1 cellular context compared by ENCODE assay signal in the genomic region with DNA sequence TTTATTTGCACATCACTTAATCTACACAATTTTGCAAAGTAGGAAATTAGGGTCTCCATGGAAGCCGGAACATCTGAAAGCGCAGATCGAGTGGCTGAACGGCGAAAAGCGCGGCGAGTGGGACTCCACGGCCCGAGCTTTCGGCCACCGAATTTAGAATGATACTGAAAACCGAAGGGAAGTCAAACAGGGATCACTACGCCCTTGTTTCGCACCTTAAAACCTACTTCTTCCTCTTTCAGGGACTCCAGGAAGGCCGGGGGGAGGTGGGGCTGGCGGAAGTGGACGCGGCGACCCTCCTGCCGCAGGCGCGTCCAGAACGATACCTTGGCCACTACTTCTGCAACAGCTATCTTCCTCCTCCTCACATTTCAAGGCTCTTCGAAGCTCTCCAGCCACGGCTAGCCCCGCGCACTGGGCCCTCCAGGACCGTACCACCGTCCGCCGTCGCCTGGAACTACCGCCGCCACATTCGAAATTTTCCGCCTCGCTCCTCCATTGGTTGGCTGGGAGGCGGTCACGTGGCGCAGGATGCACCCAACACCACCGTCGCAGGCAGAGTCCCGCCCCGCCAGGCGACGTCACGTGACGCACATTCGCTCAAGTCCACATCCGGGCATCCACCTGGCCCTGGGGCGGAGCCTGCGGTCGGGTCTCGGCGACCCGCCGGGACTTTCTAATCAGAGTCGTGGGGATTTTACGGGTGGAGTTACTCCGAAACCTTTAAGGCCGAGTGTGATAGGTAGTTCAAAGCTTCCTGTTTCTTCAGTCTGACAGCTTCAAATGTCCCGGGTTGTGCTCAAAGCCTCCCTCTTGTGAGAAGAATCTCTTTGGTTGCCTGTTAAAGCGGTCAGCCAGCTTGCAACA.
A peak's percentile ranks its signal among the peaks of the same experiment; 100 is the strongest.
TF ChIP-seq lines count a peak whose summit lies in the region.

A gene (minus strand): TSS at position 474 of the 867 bp plus-strand sequence. CDS start 2,179 bp downstream, outside the sequence.

TF ChIP-seq in HEK293, 187 proteins besides CTCF, POLR2A, EP300 and RAD21 (continued from another document and continues in another):
- TF ChIP-seq, protein P1, sequence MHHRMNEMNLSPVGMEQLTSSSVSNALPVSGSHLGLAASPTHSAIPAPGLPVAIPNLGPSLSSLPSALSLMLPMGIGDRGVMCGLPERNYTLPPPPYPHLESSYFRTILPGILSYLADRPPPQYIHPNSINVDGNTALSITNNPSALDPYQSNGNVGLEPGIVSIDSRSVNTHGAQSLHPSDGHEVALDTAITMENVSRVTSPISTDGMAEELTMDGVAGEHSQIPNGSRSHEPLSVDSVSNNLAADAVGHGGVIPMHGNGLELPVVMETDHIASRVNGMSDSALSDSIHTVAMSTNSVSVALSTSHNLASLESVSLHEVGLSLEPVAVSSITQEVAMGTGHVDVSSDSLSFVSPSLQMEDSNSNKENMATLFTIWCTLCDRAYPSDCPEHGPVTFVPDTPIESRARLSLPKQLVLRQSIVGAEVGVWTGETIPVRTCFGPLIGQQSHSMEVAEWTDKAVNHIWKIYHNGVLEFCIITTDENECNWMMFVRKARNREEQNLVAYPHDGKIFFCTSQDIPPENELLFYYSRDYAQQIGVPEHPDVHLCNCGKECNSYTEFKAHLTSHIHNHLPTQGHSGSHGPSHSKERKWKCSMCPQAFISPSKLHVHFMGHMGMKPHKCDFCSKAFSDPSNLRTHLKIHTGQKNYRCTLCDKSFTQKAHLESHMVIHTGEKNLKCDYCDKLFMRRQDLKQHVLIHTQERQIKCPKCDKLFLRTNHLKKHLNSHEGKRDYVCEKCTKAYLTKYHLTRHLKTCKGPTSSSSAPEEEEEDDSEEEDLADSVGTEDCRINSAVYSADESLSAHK (tag by site-specific recombination; IDR thresholded peaks at IDR 0.05), result no peak; the same call in 1 of the 2 replicates
- TF ChIP-seq TCF7L2 (IDR thresholded peaks at IDR 0.05; ENCODE audit: borderline replicate concordance, low read depth, low read length) (no peak), ZNF426 (tag by site-specific recombination; IDR thresholded peaks at IDR 0.05) (no peak), ZNF76 (tag by site-specific recombination; IDR thresholded peaks at IDR 0.05; ENCODE audit: borderline replicate concordance, low read depth) (peak; percentile 61; the same call in 1 of the 2 replicates), ZNF311 (tag by site-specific recombination; IDR thresholded peaks at IDR 0.05; ENCODE audit: borderline replicate concordance) (no peak), RBAK (tag by site-specific recombination; IDR thresholded peaks at IDR 0.05) (no peak), ZNF354C (tag by site-specific recombination; IDR thresholded peaks at IDR 0.05; ENCODE audit: borderline replicate concordance, low read depth) (no peak), ZNF658 (tag by site-specific recombination; IDR thresholded peaks at IDR 0.05) (no peak), ZNF175 (tag by site-specific recombination; IDR thresholded peaks at IDR 0.05) (no peak), ZNF560 (tag by site-specific recombination; IDR thresholded peaks at IDR 0.05; ENCODE audit: borderline replicate concordance) (no peak), IKZF3 (tag by site-specific recombination; IDR thresholded peaks at IDR 0.05) (no peak), ZNF626 (tag by site-specific recombination; IDR thresholded peaks at IDR 0.05) (no peak), MYNN (tag by site-specific recombination; IDR thresholded peaks at IDR 0.05; ENCODE audit: borderline replicate concordance) (no peak), ZXDB (tag by site-specific recombination; IDR thresholded peaks at IDR 0.05) (peak; percentile 76), ZFP3 (tag by site-specific recombination; IDR thresholded peaks at IDR 0.05; ENCODE audit: low read depth) (no peak), ZFP41 (tag by site-specific recombination; IDR thresholded peaks at IDR 0.05; ENCODE audit: borderline replicate concordance) (no peak), ZNF274 (IDR thresholded peaks at IDR 0.05; ENCODE audit: low read length) (no peak), ZNF274 (tag by site-specific recombination; IDR thresholded peaks at IDR 0.05; ENCODE audit: borderline replicate concordance) (no peak), ZNF623 (tag by site-specific recombination; IDR thresholded peaks at IDR 0.05) (no peak), ZNF514 (tag by site-specific recombination; IDR thresholded peaks at IDR 0.05) (no peak), ZBTB17 (tag by site-specific recombination; IDR thresholded peaks at IDR 0.05) (no peak; the same call in 1 of the 2 replicates), ZNF600 (tag by site-specific recombination; IDR thresholded peaks at IDR 0.05) (peak; percentile 23; the same call in 1 of the 2 replicates), SALL2 (tag by site-specific recombination; IDR thresholded peaks at IDR 0.05; ENCODE audit: borderline replicate concordance) (no peak), ZNF544 (tag by site-specific recombination; IDR thresholded peaks at IDR 0.05) (no peak), ZNF184 (tag by site-specific recombination; IDR thresholded peaks at IDR 0.05) (no peak), ZNF549 (tag by site-specific recombination; IDR thresholded peaks at IDR 0.05) (no peak), SP2 (tag by site-specific recombination; IDR thresholded peaks at IDR 0.05) (peak; percentile 93), MZF1 (tag by site-specific recombination; IDR thresholded peaks at IDR 0.05; ENCODE audit: borderline replicate concordance) (peak; percentile 91), ZNF239 (tag by site-specific recombination; IDR thresholded peaks at IDR 0.05) (no peak), ZNF561 (tag by site-specific recombination; IDR thresholded peaks at IDR 0.05; ENCODE audit: borderline replicate concordance) (peak; percentile 62; the same call in 1 of the 2 replicates), GFI1B (tag by site-specific recombination; IDR thresholded peaks at IDR 0.05) (no peak), HOXD13 (CRISPR knock-in tag; IDR thresholded peaks at IDR 0.05; ENCODE audit: borderline replicate concordance) (no peak), ZNF341 (tag by site-specific recombination; IDR thresholded peaks at IDR 0.05; ENCODE audit: low read depth) (peak; percentile 93)
- TF ChIP-seq, protein P2, sequence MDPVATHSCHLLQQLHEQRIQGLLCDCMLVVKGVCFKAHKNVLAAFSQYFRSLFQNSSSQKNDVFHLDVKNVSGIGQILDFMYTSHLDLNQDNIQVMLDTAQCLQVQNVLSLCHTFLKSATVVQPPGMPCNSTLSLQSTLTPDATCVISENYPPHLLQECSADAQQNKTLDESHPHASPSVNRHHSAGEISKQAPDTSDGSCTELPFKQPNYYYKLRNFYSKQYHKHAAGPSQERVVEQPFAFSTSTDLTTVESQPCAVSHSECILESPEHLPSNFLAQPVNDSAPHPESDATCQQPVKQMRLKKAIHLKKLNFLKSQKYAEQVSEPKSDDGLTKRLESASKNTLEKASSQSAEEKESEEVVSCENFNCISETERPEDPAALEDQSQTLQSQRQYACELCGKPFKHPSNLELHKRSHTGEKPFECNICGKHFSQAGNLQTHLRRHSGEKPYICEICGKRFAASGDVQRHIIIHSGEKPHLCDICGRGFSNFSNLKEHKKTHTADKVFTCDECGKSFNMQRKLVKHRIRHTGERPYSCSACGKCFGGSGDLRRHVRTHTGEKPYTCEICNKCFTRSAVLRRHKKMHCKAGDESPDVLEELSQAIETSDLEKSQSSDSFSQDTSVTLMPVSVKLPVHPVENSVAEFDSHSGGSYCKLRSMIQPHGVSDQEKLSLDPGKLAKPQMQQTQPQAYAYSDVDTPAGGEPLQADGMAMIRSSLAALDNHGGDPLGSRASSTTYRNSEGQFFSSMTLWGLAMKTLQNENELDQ (tag by site-specific recombination; IDR thresholded peaks at IDR 0.05; ENCODE audit: low read depth), result no peak
- TF ChIP-seq, protein P3, sequence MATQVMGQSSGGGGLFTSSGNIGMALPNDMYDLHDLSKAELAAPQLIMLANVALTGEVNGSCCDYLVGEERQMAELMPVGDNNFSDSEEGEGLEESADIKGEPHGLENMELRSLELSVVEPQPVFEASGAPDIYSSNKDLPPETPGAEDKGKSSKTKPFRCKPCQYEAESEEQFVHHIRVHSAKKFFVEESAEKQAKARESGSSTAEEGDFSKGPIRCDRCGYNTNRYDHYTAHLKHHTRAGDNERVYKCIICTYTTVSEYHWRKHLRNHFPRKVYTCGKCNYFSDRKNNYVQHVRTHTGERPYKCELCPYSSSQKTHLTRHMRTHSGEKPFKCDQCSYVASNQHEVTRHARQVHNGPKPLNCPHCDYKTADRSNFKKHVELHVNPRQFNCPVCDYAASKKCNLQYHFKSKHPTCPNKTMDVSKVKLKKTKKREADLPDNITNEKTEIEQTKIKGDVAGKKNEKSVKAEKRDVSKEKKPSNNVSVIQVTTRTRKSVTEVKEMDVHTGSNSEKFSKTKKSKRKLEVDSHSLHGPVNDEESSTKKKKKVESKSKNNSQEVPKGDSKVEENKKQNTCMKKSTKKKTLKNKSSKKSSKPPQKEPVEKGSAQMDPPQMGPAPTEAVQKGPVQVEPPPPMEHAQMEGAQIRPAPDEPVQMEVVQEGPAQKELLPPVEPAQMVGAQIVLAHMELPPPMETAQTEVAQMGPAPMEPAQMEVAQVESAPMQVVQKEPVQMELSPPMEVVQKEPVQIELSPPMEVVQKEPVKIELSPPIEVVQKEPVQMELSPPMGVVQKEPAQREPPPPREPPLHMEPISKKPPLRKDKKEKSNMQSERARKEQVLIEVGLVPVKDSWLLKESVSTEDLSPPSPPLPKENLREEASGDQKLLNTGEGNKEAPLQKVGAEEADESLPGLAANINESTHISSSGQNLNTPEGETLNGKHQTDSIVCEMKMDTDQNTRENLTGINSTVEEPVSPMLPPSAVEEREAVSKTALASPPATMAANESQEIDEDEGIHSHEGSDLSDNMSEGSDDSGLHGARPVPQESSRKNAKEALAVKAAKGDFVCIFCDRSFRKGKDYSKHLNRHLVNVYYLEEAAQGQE (tag by site-specific recombination; IDR thresholded peaks at IDR 0.05), result peak; percentile 37; the same call in 1 of the 2 replicates
- TF ChIP-seq, protein P4, sequence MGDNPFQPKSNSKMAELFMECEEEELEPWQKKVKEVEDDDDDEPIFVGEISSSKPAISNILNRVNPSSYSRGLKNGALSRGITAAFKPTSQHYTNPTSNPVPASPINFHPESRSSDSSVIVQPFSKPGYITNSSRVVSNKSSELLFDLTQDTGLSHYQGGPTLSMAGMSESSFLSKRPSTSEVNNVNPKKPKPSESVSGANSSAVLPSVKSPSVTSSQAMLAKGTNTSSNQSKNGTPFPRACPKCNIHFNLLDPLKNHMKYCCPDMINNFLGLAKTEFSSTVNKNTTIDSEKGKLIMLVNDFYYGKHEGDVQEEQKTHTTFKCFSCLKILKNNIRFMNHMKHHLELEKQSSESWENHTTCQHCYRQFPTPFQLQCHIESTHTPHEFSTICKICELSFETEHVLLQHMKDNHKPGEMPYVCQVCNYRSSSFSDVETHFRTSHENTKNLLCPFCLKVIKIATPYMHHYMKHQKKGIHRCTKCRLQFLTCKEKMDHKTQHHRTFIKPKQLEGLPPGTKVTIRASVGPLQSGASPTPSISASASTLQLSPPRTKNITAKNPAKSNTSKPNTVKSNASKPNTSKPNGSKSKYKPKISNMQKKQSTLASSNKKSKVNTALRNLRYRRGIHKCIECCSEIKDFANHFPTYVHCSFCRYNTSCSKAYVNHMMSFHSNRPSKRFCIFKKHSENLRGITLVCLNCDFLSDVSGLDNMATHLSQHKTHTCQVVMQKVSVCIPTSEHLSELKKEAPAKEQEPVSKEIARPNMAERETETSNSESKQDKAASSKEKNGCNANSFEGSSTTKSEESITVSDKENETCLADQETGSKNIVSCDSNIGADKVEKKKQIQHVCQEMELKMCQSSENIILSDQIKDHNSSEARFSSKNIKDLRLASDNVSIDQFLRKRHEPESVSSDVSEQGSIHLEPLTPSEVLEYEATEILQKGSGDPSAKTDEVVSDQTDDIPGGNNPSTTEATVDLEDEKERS (tag by site-specific recombination; IDR thresholded peaks at IDR 0.05), result no peak
- TF ChIP-seq, protein P5, sequence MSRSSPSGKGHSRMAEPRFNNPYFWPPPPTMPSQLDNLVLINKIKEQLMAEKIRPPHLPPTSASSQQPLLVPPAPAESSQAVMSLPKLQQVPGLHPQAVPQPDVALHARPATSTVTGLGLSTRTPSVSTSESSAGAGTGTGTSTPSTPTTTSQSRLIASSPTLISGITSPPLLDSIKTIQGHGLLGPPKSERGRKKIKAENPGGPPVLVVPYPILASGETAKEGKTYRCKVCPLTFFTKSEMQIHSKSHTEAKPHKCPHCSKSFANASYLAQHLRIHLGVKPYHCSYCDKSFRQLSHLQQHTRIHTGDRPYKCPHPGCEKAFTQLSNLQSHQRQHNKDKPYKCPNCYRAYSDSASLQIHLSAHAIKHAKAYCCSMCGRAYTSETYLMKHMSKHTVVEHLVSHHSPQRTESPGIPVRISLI (tag by site-specific recombination; IDR thresholded peaks at IDR 0.05), result no peak
- TF ChIP-seq, protein P6, sequence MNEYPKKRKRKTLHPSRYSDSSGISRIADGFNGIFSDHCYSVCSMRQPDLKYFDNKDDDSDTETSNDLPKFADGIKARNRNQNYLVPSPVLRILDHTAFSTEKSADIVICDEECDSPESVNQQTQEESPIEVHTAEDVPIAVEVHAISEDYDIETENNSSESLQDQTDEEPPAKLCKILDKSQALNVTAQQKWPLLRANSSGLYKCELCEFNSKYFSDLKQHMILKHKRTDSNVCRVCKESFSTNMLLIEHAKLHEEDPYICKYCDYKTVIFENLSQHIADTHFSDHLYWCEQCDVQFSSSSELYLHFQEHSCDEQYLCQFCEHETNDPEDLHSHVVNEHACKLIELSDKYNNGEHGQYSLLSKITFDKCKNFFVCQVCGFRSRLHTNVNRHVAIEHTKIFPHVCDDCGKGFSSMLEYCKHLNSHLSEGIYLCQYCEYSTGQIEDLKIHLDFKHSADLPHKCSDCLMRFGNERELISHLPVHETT (tag by site-specific recombination; IDR thresholded peaks at IDR 0.05), result no peak; the same call in 1 of the 2 replicates
- TF ChIP-seq, protein P7, sequence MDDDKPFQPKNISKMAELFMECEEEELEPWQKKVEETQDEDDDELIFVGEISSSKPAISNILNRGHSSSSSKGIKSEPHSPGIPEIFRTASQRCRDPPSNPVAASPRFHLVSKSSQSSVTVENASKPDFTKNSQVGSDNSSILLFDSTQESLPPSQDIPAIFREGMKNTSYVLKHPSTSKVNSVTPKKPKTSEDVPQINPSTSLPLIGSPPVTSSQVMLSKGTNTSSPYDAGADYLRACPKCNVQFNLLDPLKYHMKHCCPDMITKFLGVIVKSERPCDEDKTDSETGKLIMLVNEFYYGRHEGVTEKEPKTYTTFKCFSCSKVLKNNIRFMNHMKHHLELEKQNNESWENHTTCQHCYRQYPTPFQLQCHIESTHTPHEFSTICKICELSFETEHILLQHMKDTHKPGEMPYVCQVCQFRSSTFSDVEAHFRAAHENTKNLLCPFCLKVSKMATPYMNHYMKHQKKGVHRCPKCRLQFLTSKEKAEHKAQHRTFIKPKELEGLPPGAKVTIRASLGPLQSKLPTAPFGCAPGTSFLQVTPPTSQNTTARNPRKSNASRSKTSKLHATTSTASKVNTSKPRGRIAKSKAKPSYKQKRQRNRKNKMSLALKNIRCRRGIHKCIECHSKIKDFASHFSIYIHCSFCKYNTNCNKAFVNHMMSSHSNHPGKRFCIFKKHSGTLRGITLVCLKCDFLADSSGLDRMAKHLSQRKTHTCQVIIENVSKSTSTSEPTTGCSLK (tag by site-specific recombination; IDR thresholded peaks at IDR 0.05), result no peak
- TF ChIP-seq, protein P8, sequence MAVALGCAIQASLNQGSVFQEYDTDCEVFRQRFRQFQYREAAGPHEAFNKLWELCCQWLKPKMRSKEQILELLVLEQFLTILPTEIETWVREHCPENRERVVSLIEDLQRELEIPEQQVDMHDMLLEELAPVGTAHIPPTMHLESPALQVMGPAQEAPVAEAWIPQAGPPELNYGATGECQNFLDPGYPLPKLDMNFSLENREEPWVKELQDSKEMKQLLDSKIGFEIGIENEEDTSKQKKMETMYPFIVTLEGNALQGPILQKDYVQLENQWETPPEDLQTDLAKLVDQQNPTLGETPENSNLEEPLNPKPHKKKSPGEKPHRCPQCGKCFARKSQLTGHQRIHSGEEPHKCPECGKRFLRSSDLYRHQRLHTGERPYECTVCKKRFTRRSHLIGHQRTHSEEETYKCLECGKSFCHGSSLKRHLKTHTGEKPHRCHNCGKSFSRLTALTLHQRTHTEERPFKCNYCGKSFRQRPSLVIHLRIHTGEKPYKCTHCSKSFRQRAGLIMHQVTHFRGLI (tag by site-specific recombination; IDR thresholded peaks at IDR 0.05), result no peak
